17 cellular contexts compared by ENCODE assay signal in the genomic region with DNA sequence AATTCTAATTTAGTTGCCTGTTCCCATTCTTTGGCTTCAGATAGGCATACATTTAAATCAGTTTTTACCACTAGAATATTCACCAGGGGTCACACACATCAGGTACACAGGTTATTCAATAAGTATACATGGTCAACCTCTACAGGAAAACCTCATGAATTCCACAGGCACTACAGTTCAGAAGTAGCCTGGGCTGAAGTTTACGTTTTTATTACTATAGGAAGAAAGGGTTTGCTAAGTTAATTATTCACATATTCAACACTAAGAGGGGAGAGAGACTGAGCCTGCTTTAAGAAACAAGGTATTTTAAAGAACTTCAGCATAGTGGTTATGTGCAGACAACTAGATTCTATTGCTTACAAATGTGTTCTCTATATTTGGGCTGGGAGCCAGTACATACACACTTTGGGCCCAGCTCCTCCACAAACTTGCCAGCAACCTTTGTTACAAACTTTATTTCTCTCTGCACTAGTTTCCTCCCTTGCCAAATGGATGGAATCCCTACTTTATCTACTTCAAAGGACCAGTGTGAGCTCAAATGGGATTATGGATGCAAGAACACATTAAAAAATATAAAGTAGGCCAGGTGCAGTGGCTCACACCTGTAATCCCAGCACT. TPM values are rescaled to one million over a fixed set of nuclear protein-coding genes. Genes with fewer than 3 reads are reported as not detected.
A peak's percentile ranks its signal among the peaks of the same experiment; 100 is the strongest.
DNase-seq lines count a peak whose midpoint lies in the region; ATAC-seq and TF ChIP-seq lines count a peak whose summit lies in the region.
"Had no signal": no experiment of that assay in that cellular context is flagged by ENCODE, and none has a peak within 500 bp of the region (broad histone marks: within the 10 kb centered on the region; RNA-seq: fewer than 3 reads in every experiment).

No MANE protein-coding gene starts in this region.

- peaks cover 16% of the 10 kb centered on the region for H3K36me3 Mint-ChIP-seq in activated CD4-positive, alpha-beta memory T cell treated with anti-CD3 and anti-CD28 coated beads for 36 hours
- peaks cover 42% of the 10 kb centered on the region for H3K36me3 Mint-ChIP-seq in activated CD4-positive, alpha-beta memory T cell treated with anti-CD3 and anti-CD28 coated beads, Interleukin-2, amount 10 ng/mL, durations not matched to agents 7 days and 5 days (ENCODE audit: low read depth)
- peaks cover 22% of the 10 kb centered on the region for H3K36me3 Mint-ChIP-seq in WTC11

- peaks cover 66% of the 10 kb centered on the region for H4K20me1 ChIP-seq in Loucy (ENCODE audit: insufficient read depth, low read length, poor library complexity, severe bottlenecking)

- no peaks in the 10 kb centered on the region for H3K9me3 Mint-ChIP-seq in activated CD4-positive, alpha-beta memory T cell treated with anti-CD3 and anti-CD28 coated beads for 36 hours
- no peaks in the 10 kb centered on the region for H3K9me3 Mint-ChIP-seq in activated CD4-positive, alpha-beta memory T cell treated with anti-CD3 and anti-CD28 coated beads, Interleukin-2, amount 10 ng/mL, durations not matched to agents 7 days and 5 days
- no peaks in the 10 kb centered on the region for H3K9me3 Mint-ChIP-seq in WTC11
- H3K9me3 Mint-ChIP-seq: stimulated activated naive CD8-positive, alpha-beta T cell treated with anti-CD3 and anti-CD28 coated beads, Interleukin-15, Interleukin-2, amounts not matched to agents 100 ng/mL and 50 ng/mL, for 24 hours had no signal

- H3K27me3 Mint-ChIP-seq in activated CD4-positive, alpha-beta memory T cell treated with anti-CD3 and anti-CD28 coated beads for 36 hours: no peaks in the 10 kb centered on the region
- no peaks in the 10 kb centered on the region for H3K27me3 Mint-ChIP-seq in activated CD4-positive, alpha-beta memory T cell treated with anti-CD3 and anti-CD28 coated beads, Interleukin-2, amount 10 ng/mL, durations not matched to agents 7 days and 5 days
- no peaks in the 10 kb centered on the region for H3K27me3 Mint-ChIP-seq in WTC11 (ENCODE audit: low read depth)
- H3K27me3 Mint-ChIP-seq: stimulated activated naive CD8-positive, alpha-beta T cell treated with anti-CD3 and anti-CD28 coated beads, Interleukin-15, Interleukin-2, amounts not matched to agents 100 ng/mL and 50 ng/mL, for 24 hours had no signal

- H3K4me1 Mint-ChIP-seq in activated CD4-positive, alpha-beta memory T cell treated with anti-CD3 and anti-CD28 coated beads for 36 hours (ENCODE audit: low read depth): peaks cover 27% of the 10 kb centered on the region
- peaks cover 13% of the 10 kb centered on the region for H3K4me1 Mint-ChIP-seq in activated CD4-positive, alpha-beta memory T cell treated with anti-CD3 and anti-CD28 coated beads, Interleukin-2, amount 10 ng/mL, durations not matched to agents 7 days and 5 days
- H3K4me1 Mint-ChIP-seq in WTC11: peaks cover 2% of the 10 kb centered on the region; the same call in 1 of the 2 replicates

- intact Hi-C loops in activated CD4-positive, alpha-beta memory T cell treated with anti-CD3 and anti-CD28 coated beads for 36 hours (cut with micrococcal nuclease): no loop called here
- intact Hi-C loops in psoas muscle (cut with DNase I): no loop called here

- H3K4me3 ChIP-seq in Loucy (ENCODE audit: low read length, poor library complexity, severe bottlenecking) (no peak overlapping the region), psoas muscle (peak overlapping the region; percentile 5)
- H3K4me3 ChIP-seq: GM23248 had no signal

- H3K27me3 ChIP-seq in Loucy (ENCODE audit: insufficient read depth, low read length, poor library complexity, severe bottlenecking) (no peaks in the 10 kb centered on the region), psoas muscle (ENCODE audit: insufficient read depth in 3 of 3, low read length in 2 of 3) (no peaks in the 10 kb centered on the region)

- H3K36me3 ChIP-seq in Loucy (ENCODE audit: insufficient read depth, low read length) (peaks cover 86% of the 10 kb centered on the region), psoas muscle (ENCODE audit: insufficient read depth in 1 of 2, low read depth in 1 of 2) (peaks cover 6 to 97% of the 10 kb centered on the region in 2 donors)

- no peak overlapping the region for H3K9ac ChIP-seq in Loucy (ENCODE audit: low read depth, low read length, poor library complexity, severe bottlenecking)
- H3K9ac ChIP-seq: GM23248 had no signal

- no peaks in the 10 kb centered on the region for H3F3A ChIP-seq in Loucy (ENCODE audit: low read depth)

- no peak overlapping the region for H2AFZ ChIP-seq in Loucy (ENCODE audit: low read length)
- H2AFZ ChIP-seq: GM23248 had no signal

- peak overlapping the region; percentile 38 for H3K27ac Mint-ChIP-seq in activated CD4-positive, alpha-beta memory T cell treated with anti-CD3 and anti-CD28 coated beads for 36 hours
- H3K27ac Mint-ChIP-seq in activated CD4-positive, alpha-beta memory T cell treated with anti-CD3 and anti-CD28 coated beads, Interleukin-2, amount 10 ng/mL, durations not matched to agents 7 days and 5 days: no peak overlapping the region
- no peak overlapping the region for H3K27ac Mint-ChIP-seq in WTC11
- H3K27ac Mint-ChIP-seq: stimulated activated naive CD8-positive, alpha-beta T cell treated with anti-CD3 and anti-CD28 coated beads, Interleukin-15, Interleukin-2, amounts not matched to agents 100 ng/mL and 50 ng/mL, for 24 hours had no signal

- H3K4me1 ChIP-seq in Loucy (ENCODE audit: insufficient read depth, low read length, poor library complexity, severe bottlenecking) (no peaks in the 10 kb centered on the region), psoas muscle (peaks cover 62% of the 10 kb centered on the region)

- H3K79me2 ChIP-seq in Loucy (ENCODE audit: insufficient read depth, low read length): peaks cover 77% of the 10 kb centered on the region

- H3K27ac ChIP-seq in psoas muscle: no peak overlapping the region
- H3K27ac ChIP-seq: GM23248 had no signal

- ATAC-seq in left lobe of liver (peak; percentile 87), psoas muscle (no peak), WTC11 (no peak), GM18870 (IDR thresholded peaks at IDR 0.05; ENCODE audit: unreplicated experiment) (no peak)
- ATAC-seq: sciatic nerve had no signal

- H3K4me3 Mint-ChIP-seq in activated CD4-positive, alpha-beta memory T cell treated with anti-CD3 and anti-CD28 coated beads for 36 hours: no peak overlapping the region
- H3K4me3 Mint-ChIP-seq in activated CD4-positive, alpha-beta memory T cell treated with anti-CD3 and anti-CD28 coated beads, Interleukin-2, amount 10 ng/mL, durations not matched to agents 7 days and 5 days: no peak overlapping the region
- H3K4me3 Mint-ChIP-seq in WTC11: no peak overlapping the region
- H3K4me3 Mint-ChIP-seq: stimulated activated naive CD8-positive, alpha-beta T cell treated with anti-CD3 and anti-CD28 coated beads, Interleukin-15, Interleukin-2, amounts not matched to agents 100 ng/mL and 50 ng/mL, for 24 hours had no signal

- H3K9me3 ChIP-seq in Loucy (ENCODE audit: insufficient read depth, low read depth, low read length): no peaks in the 10 kb centered on the region
- H3K9me3 ChIP-seq in psoas muscle: no peaks in the 10 kb centered on the region

- no peak for DNase-seq in activated CD4-positive, alpha-beta memory T cell treated with anti-CD3 and anti-CD28 coated beads for 36 hours
- DNase-seq in activated CD4-positive, alpha-beta memory T cell treated with anti-CD3 and anti-CD28 coated beads, Interleukin-2, amount 10 ng/mL, durations not matched to agents 7 days and 5 days: no peak
- DNase-seq in left lobe of liver (ENCODE audit: low spot score) (no peak), psoas muscle (no peak), NCI-H1417 (lab: John Stamatoyannopoulos, UW) (no peak), WTC11 (ENCODE audit: low spot score) (no peak)
- DNase-seq: activated CD4-positive, alpha-beta T cell treated with anti-CD3 and anti-CD28 coated beads, Interleukin-2, amount 50 U/mL, for 48 hours; dermis blood vessel endothelial cell; erythroblast; GM23248; Karpas-422; NCI-H748 treated with DMSO at 0.1 percent for 48 hours; Right ventricle myocardium superior had no signal

- peak overlapping the region; percentile 3 for H3K4me2 ChIP-seq in Loucy (ENCODE audit: low read depth, low read length, poor library complexity, severe bottlenecking)

- H3K9me2 ChIP-seq in Loucy (replicated peaks; ENCODE audit: low read depth, low read length): no peaks in the 10 kb centered on the region

- POLR2A ChIA-PET in activated CD4-positive, alpha-beta memory T cell treated with anti-CD3 and anti-CD28 coated beads for 36 hours (lab: Charles Lee): interaction anchor here (0.6 to 2.3 kb wide), 3 partner anchors 9 to 190 kb away, joined by 3 to 7 read pairs (median 4); no protein-coding TSS in a partner anchor
- POLR2A ChIA-PET in activated CD4-positive, alpha-beta memory T cell treated with anti-CD3 and anti-CD28 coated beads, Interleukin-2, amount 10 ng/mL, durations not matched to agents 7 days and 5 days (lab: Charles Lee): interaction anchor here (4.0 kb wide), 1 partner anchor 9 kb away, joined by 17 read pairs; no protein-coding TSS in a partner anchor
- POLR2A ChIA-PET in WTC11 (lab: Charles Lee): no interaction called here

- 58 to 70% (median 64%) methylated on average over 1 of the region's 1 CpG for WGBS in psoas muscle, 3 donors

- TF ChIP-seq CTCF in Loucy (conservative IDR thresholded peaks at IDR 0.05; ENCODE audit: low read length): no peak
- no peak for TF ChIP-seq CTCF in psoas muscle (IDR thresholded peaks at IDR 0.05)
- no peak for TF ChIP-seq CTCF in WTC11 (IDR thresholded peaks at IDR 0.05)

- CTCF ChIA-PET in activated CD4-positive, alpha-beta memory T cell treated with anti-CD3 and anti-CD28 coated beads for 36 hours (lab: Charles Lee): interaction anchor here (0.6 to 4.3 kb wide), 5 partner anchors 9 to 153 kb away, joined by 3 to 23 read pairs (median 19); no protein-coding TSS in a partner anchor
- CTCF ChIA-PET in activated CD4-positive, alpha-beta memory T cell treated with anti-CD3 and anti-CD28 coated beads, Interleukin-2, amount 10 ng/mL, durations not matched to agents 7 days and 5 days (lab: Charles Lee): interaction anchor here (1.1 to 10.4 kb wide), 5 partner anchors 9 to 153 kb away, joined by 3 to 104 read pairs (median 10); no protein-coding TSS in a partner anchor
- CTCF ChIA-PET in WTC11 (lab: Charles Lee): interaction anchor here (1.1 to 4.6 kb wide), 3 partner anchors 9 to 208 kb away, joined by 3 to 29 read pairs (median 5); no protein-coding TSS in a partner anchor

RNA-seq across cellular contexts. Expression of a gene that starts 31.8 kb away (rescaled TPM):
- total RNA-seq in activated CD4-positive, alpha-beta memory T cell treated with anti-CD3 and anti-CD28 coated beads for 36 hours: 1 to 10 TPM; 6.6 to 9.3 TPM
- 10 to 100 TPM; 12.4 to 14.0 TPM for total RNA-seq in activated CD4-positive, alpha-beta memory T cell treated with anti-CD3 and anti-CD28 coated beads, Interleukin-2, amount 10 ng/mL, durations not matched to agents 7 days and 5 days
- 3.0 TPM for total RNA-seq in left lobe of liver
- total RNA-seq in psoas muscle: 1 to 10 TPM; 2.9 to 4.4 (median 3.2) TPM
- polyA plus RNA-seq in psoas muscle: 1 to 10 TPM; 1.5 to 2.1 (median 2.0) TPM
- 14.1 to 17.3 TPM (median 15.0 TPM) in 3 replicates for total RNA-seq in WTC11 (2021)

RNA-seq across cellular contexts. Expression of a gene that starts 49.8 kb away (rescaled TPM):
- 100 to 1,000 TPM; 149 to 158 TPM for total RNA-seq in activated CD4-positive, alpha-beta memory T cell treated with anti-CD3 and anti-CD28 coated beads for 36 hours
- 100 to 1,000 TPM; 200 to 201 TPM for total RNA-seq in activated CD4-positive, alpha-beta memory T cell treated with anti-CD3 and anti-CD28 coated beads, Interleukin-2, amount 10 ng/mL, durations not matched to agents 7 days and 5 days
- total RNA-seq in left lobe of liver (59.0 TPM), psoas muscle (100 to 1,000 TPM in 3 of 4 donors, 10 to 100 TPM in 1; 100.0 to 130 (median 111) TPM), WTC11 (2021) (117 to 147 TPM (median 118 TPM) in 3 replicates)
- polyA plus RNA-seq in psoas muscle: 100 to 1,000 TPM in 1 of 3 donors, 10 to 100 TPM in 2; 68.9 to 102 (median 92.8) TPM

RNA-seq across cellular contexts. Expression of a gene that starts 50.1 kb away (rescaled TPM):
- total RNA-seq in activated CD4-positive, alpha-beta memory T cell treated with anti-CD3 and anti-CD28 coated beads for 36 hours: 1 to 10 TPM; 8.3 to 8.5 TPM
- 1 to 10 TPM; 5.9 to 7.1 TPM for total RNA-seq in activated CD4-positive, alpha-beta memory T cell treated with anti-CD3 and anti-CD28 coated beads, Interleukin-2, amount 10 ng/mL, durations not matched to agents 7 days and 5 days
- total RNA-seq in left lobe of liver (7.6 TPM), psoas muscle (1 to 10 TPM; 4.9 to 5.9 (median 5.4) TPM), WTC11 (2021) (5.3 to 5.6 TPM (median 5.3 TPM) in 3 replicates)
- 10 to 100 TPM in 1 of 3 donors, 1 to 10 TPM in 2; 4.0 to 10.4 (median 7.0) TPM for polyA plus RNA-seq in psoas muscle
